ENCODE assay signal across 22 cellular contexts in genomic region chr5:29085142-29085541, GRCh38.
"Had no signal": no experiment of that assay in that cellular context is flagged by ENCODE, and none has a peak within 500 bp of the region (broad histone marks: within the 10 kb centered on the region; RNA-seq: fewer than 3 reads in every experiment).

No MANE protein-coding gene starts in this region.

- DNase-seq: activated CD4-positive, alpha-beta T cell treated with anti-CD3 and anti-CD28 coated beads for 1 hour; activated CD4-positive, alpha-beta T cell treated with anti-CD3 and anti-CD28 coated beads, Interleukin-2, amount 50 U/mL, for 1 hour; activated CD8-positive, alpha-beta T cell treated with anti-CD3 and anti-CD28 coated beads, Interleukin-2, amount 10 ng/mL, durations not matched to agents 7 days and 5 days; activated T-cell treated with anti-CD3 and anti-CD28 coated beads, Interleukin-2, amount 50 U/mL, for 1 hour; amniotic stem cell; esophagus squamous epithelium; heart left ventricle; kidney; left ventricle myocardium inferior; natural killer cell; ovary; stimulated activated CD4-positive, alpha-beta T cell treated with anti-CD3 and anti-CD28 coated beads, Interleukin-2, amount 100 ng/mL, for 48 hours; stimulated activated CD8-positive, alpha-beta memory T cell treated with anti-CD3 and anti-CD28 coated beads, Interleukin-4, amount 100 ng/mL, for 48 hours; stimulated activated naive B cell treated with anti-CD40 and anti-IgM and Interleukin-4, amounts not matched to agents 10 μg/mL and 1 μg/mL and 100 μg/mL, for 72 hours; SW 1271; transverse colon had no signal

- ATAC-seq: activated CD8-positive, alpha-beta T cell treated with anti-CD3 and anti-CD28 coated beads, Interleukin-2, amount 10 ng/mL, durations not matched to agents 7 days and 5 days; activated naive CD4-positive, alpha-beta T cell treated with anti-CD3 and anti-CD28 coated beads, Interleukin-2, amount 50 U/mL, for 72 hours; gastroesophageal sphincter; heart left ventricle; natural killer cell; stimulated activated naive B cell treated with anti-CD40 and anti-IgM and Interleukin-4, amounts not matched to agents 10 μg/mL and 1 μg/mL and 100 μg/mL, for 72 hours had no signal

- FAIRE-seq: bronchial epithelial cell had no signal

- H3K27ac ChIP-seq: coronary artery, esophagus squamous epithelium, gastroesophageal sphincter, heart left ventricle, left ventricle myocardium inferior, neutrophil, ovary, prostate gland, transverse colon had no signal

- H3K4me1 ChIP-seq: esophagus squamous epithelium, gastroesophageal sphincter, heart left ventricle, left ventricle myocardium inferior, prostate gland, transverse colon had no signal

- H3K27me3 ChIP-seq: esophagus squamous epithelium, gastroesophageal sphincter, heart left ventricle, neutrophil, ovary, transverse colon had no signal

- H3K4me3 ChIP-seq: coronary artery, esophagus squamous epithelium, gastroesophageal sphincter, heart left ventricle, left ventricle myocardium inferior, ovary, prostate gland, transverse colon had no signal

- H3K9me3 ChIP-seq: gastroesophageal sphincter, neutrophil, ovary, prostate gland, transverse colon had no signal

- H3K36me3 ChIP-seq: esophagus squamous epithelium, gastroesophageal sphincter, heart left ventricle, left ventricle myocardium inferior, neutrophil, ovary, prostate gland, transverse colon had no signal
